ENCODE assay signal across 32 cellular contexts in the genomic region with DNA sequence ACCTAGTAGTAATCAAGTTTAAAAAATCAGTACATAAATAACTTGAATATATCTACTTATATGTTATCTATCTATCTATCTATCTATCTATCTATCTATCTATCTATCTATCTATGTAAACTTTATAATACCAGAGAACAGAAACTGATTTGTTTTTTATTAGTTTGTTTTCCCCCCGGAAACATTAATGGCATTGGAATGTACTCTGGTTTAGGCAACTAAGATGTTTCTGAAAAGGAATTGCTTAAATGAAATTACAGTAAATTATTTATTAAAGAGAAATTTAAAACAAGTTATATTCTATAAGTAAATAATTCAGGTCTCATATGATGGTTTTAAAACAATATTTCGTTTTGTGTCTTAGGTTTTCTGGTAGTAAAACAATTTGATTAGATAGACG.
DNase-seq lines count a peak whose midpoint lies in the region; ATAC-seq, FAIRE-seq and TF ChIP-seq lines count a peak whose summit lies in the region.
"Had no signal": no experiment of that assay in that cellular context is flagged by ENCODE, and none has a peak within 500 bp of the region (broad histone marks: within the 10 kb centered on the region; RNA-seq: fewer than 3 reads in every experiment).

No MANE protein-coding gene starts in this region.

- no peak overlapping the region for H3K4me3 Mint-ChIP-seq in Caco-2 (ENCODE audit: unreplicated experiment)
- H3K4me3 Mint-ChIP-seq: activated CD4-positive, alpha-beta memory T cell treated with anti-CD3 and anti-CD28 coated beads, Interleukin-2, amount 10 ng/mL, durations not matched to agents 7 days and 5 days; activated naive CD4-positive, alpha-beta T cell treated with anti-CD3 and anti-CD28 coated beads for 36 hours; B cell; CD4-positive, alpha-beta memory T cell; natural killer cell treated with Interleukin-12 subunit alpha and Interleukin-12 subunit beta and Interleukin-15 and Interleukin-18, amount 100 ng/mL, for 72 hours; stimulated activated effector memory CD8-positive, alpha-beta T cell treated with anti-CD3 and anti-CD28 coated beads, Interleukin-12 subunit alpha, Interleukin-12 subunit beta, amount 100 ng/mL, for 72 hours; T-helper 17 cell; type B pancreatic cell had no signal

- no peaks in the 10 kb centered on the region for H3K79me2 ChIP-seq in GM23248 (ENCODE audit: insufficient read depth)

- peaks cover 24% of the 10 kb centered on the region for H3F3A ChIP-seq in GM23248 (ENCODE audit: insufficient read depth)

- DNase-seq in GM23248 (peak; percentile 22), SJSA1 (ENCODE audit: low read depth in 1 of 2, low spot score in 2 of 2) (no peak), epithelial cell of prostate (ENCODE audit: low read depth, low spot score) (no peak), kidney (no peak), HuH-7 (ENCODE audit: low spot score) (no peak), Caco-2 (no peak), GM10248 (ENCODE audit: extremely low spot score) (no peak)
- DNase-seq: ACHN; activated CD4-positive, alpha-beta memory T cell treated with anti-CD3 and anti-CD28 coated beads, Interleukin-2, amount 10 ng/mL, durations not matched to agents 7 days and 5 days; activated CD8-positive, alpha-beta memory T cell treated with anti-CD3 and anti-CD28 coated beads, Interleukin-2, amount 50 U/mL, for 4 hours; activated naive CD4-positive, alpha-beta T cell treated with anti-CD3 and anti-CD28 coated beads for 36 hours; amniotic stem cell; CD4-positive, alpha-beta memory T cell; DMS 273 treated with DMSO at 0.1 percent for 48 hours; effector CD4-positive, alpha-beta T cell; Kasumi-1; left cardiac atrium; mucosa of descending colon; MV-4-11; NCI-H82; sigmoid colon; substantia nigra; T-helper 17 cell had no signal

- 51 to 52% methylated on average over 3 of the region's 3 CpGs for WGBS in GM23248 (ENCODE audit: low coverage in 1 of 2, low lambda C conversion rate in 2 of 2, missing lambda C conversion rate in 2 of 2), 2 experiments

- TF ChIP-seq CTCF in kidney (IDR thresholded peaks at IDR 0.05; ENCODE audit: borderline replicate concordance, extremely low read depth, insufficient read depth) (no peak), Caco-2 (IDR thresholded peaks at IDR 0.05; ENCODE audit: insufficient read depth in 1 of 2, low read depth in 1 of 2, low read length in 1 of 2, severe bottlenecking in 1 of 2, unreplicated experiment in 1 of 2) (no peak), GM10248 (IDR thresholded peaks at IDR 0.05; ENCODE audit: control extremely low read depth, extremely low read depth, low read depth, missing control alignments) (no peak)

- H3K4me1 ChIP-seq in GM23248 (ENCODE audit: insufficient read depth) (peaks cover 47% of the 10 kb centered on the region), SJSA1 (replicated peaks) (peaks cover 15% of the 10 kb centered on the region), kidney (ENCODE audit: control insufficient read depth in 1 of 2, insufficient read depth in 1 of 2, low read depth in 1 of 2, low read length in 2 of 2) (no peaks in the 10 kb centered on the region), Caco-2 (no peaks in the 10 kb centered on the region)

- no peaks in the 10 kb centered on the region for H3K9me3 ChIP-seq in GM23248 (ENCODE audit: low read depth)
- H3K9me3 ChIP-seq in SJSA1 (replicated peaks) = no peaks in the 10 kb centered on the region
- H3K9me3 ChIP-seq in kidney (ENCODE audit: control insufficient read depth in 1 of 2, low read length in 2 of 2) = no peaks in the 10 kb centered on the region
- H3K9me3 ChIP-seq in Caco-2 = no peaks in the 10 kb centered on the region
- H3K9me3 ChIP-seq: mucosa of descending colon, sigmoid colon had no signal

- no peaks in the 10 kb centered on the region for H3K27me3 ChIP-seq in GM23248 (replicated peaks; ENCODE audit: insufficient read depth)
- no peaks in the 10 kb centered on the region for H3K27me3 ChIP-seq in SJSA1 (replicated peaks)
- H3K27me3 ChIP-seq in Caco-2 (replicated peaks; ENCODE audit: control insufficient read depth, insufficient read depth, low read length) = no peaks in the 10 kb centered on the region
- H3K27me3 ChIP-seq: sigmoid colon had no signal

- no peak overlapping the region for H2AFZ ChIP-seq in GM23248

- H3K27me3 Mint-ChIP-seq in Caco-2 (ENCODE audit: insufficient read depth, unreplicated experiment) = no peaks in the 10 kb centered on the region
- H3K27me3 Mint-ChIP-seq: activated CD4-positive, alpha-beta memory T cell treated with anti-CD3 and anti-CD28 coated beads, Interleukin-2, amount 10 ng/mL, durations not matched to agents 7 days and 5 days; B cell; CD4-positive, alpha-beta memory T cell; natural killer cell treated with Interleukin-12 subunit alpha and Interleukin-12 subunit beta and Interleukin-15 and Interleukin-18, amount 100 ng/mL, for 72 hours; T-helper 17 cell; type B pancreatic cell had no signal

- no peak overlapping the region for H3K27ac Mint-ChIP-seq in Caco-2 (ENCODE audit: unreplicated experiment)
- H3K27ac Mint-ChIP-seq: activated CD4-positive, alpha-beta memory T cell treated with anti-CD3 and anti-CD28 coated beads, Interleukin-2, amount 10 ng/mL, durations not matched to agents 7 days and 5 days; activated naive CD4-positive, alpha-beta T cell treated with anti-CD3 and anti-CD28 coated beads for 36 hours; B cell; CD4-positive, alpha-beta memory T cell; natural killer cell treated with Interleukin-12 subunit alpha and Interleukin-12 subunit beta and Interleukin-15 and Interleukin-18, amount 100 ng/mL, for 72 hours; stimulated activated effector memory CD8-positive, alpha-beta T cell treated with anti-CD3 and anti-CD28 coated beads, Interleukin-12 subunit alpha, Interleukin-12 subunit beta, amount 100 ng/mL, for 72 hours; T-helper 17 cell; type B pancreatic cell had no signal

- H3K36me3 ChIP-seq in GM23248 (ENCODE audit: low read depth) (no peaks in the 10 kb centered on the region), SJSA1 (no peaks in the 10 kb centered on the region), kidney (ENCODE audit: control insufficient read depth in 1 of 2, insufficient read depth in 2 of 2, low read length in 2 of 2) (no peaks in the 10 kb centered on the region), Caco-2 (ENCODE audit: control insufficient read depth, insufficient read depth, low read length) (no peaks in the 10 kb centered on the region)
- H3K36me3 ChIP-seq: sigmoid colon had no signal

- BruUV-seq in Caco-2 (replicated peaks; lab: Mats Ljungman, UMichigan) = no TSS peak

- H3K9me3 Mint-ChIP-seq in Caco-2 (ENCODE audit: unreplicated experiment) = no peaks in the 10 kb centered on the region
- H3K9me3 Mint-ChIP-seq: activated CD4-positive, alpha-beta memory T cell treated with anti-CD3 and anti-CD28 coated beads, Interleukin-2, amount 10 ng/mL, durations not matched to agents 7 days and 5 days; type B pancreatic cell had no signal

- no peaks in the 10 kb centered on the region for H4K20me1 ChIP-seq in GM23248 (ENCODE audit: insufficient read depth)

- CTCF ChIA-PET in Caco-2 (lab: Charles Lee) (no interaction called here), GM10248 (lab: Yijun Ruan, JAX) (no interaction called here)

- H3K36me3 Mint-ChIP-seq in Caco-2 (ENCODE audit: insufficient read depth, unreplicated experiment) = no peaks in the 10 kb centered on the region
- H3K36me3 Mint-ChIP-seq: CD4-positive, alpha-beta memory T cell; natural killer cell treated with Interleukin-12 subunit alpha and Interleukin-12 subunit beta and Interleukin-15 and Interleukin-18, amount 100 ng/mL, for 72 hours; stimulated activated effector memory CD8-positive, alpha-beta T cell treated with anti-CD3 and anti-CD28 coated beads, Interleukin-12 subunit alpha, Interleukin-12 subunit beta, amount 100 ng/mL, for 72 hours; type B pancreatic cell had no signal

- intact Hi-C loops in kidney (cut with DNase I) = no loop called here
- intact Hi-C loops in Caco-2 (cut with micrococcal nuclease; ENCODE audit: unreplicated experiment) = no loop called here

- H3K4me1 Mint-ChIP-seq in Caco-2 (ENCODE audit: low read depth, unreplicated experiment) = no peaks in the 10 kb centered on the region
- H3K4me1 Mint-ChIP-seq: activated CD4-positive, alpha-beta memory T cell treated with anti-CD3 and anti-CD28 coated beads, Interleukin-2, amount 10 ng/mL, durations not matched to agents 7 days and 5 days; B cell; CD4-positive, alpha-beta memory T cell; stimulated activated effector memory CD8-positive, alpha-beta T cell treated with anti-CD3 and anti-CD28 coated beads, Interleukin-12 subunit alpha, Interleukin-12 subunit beta, amount 100 ng/mL, for 72 hours; T-helper 17 cell had no signal

- POLR2A ChIA-PET in Caco-2 (lab: Charles Lee) (no interaction called here), GM10248 (lab: Yijun Ruan, JAX) (no interaction called here)

- H3K4me3 ChIP-seq in GM23248 (no peak overlapping the region), SJSA1 (no peak overlapping the region), kidney (ENCODE audit: low read length in 2 of 2) (no peak overlapping the region), Caco-2 (ENCODE audit: low read depth, low read length) (no peak overlapping the region)
- H3K4me3 ChIP-seq: lung, mucosa of descending colon, sigmoid colon had no signal

- H3K27ac ChIP-seq in GM23248 = peak overlapping the region; percentile 98
- H3K27ac ChIP-seq in SJSA1 = peak overlapping the region; percentile 73
- peak overlapping the region; percentile 95 for H3K27ac ChIP-seq in epithelial cell of prostate
- H3K27ac ChIP-seq in kidney (ENCODE audit: low read depth in 2 of 2, low read length in 2 of 2) = no peak overlapping the region
- H3K27ac ChIP-seq: sigmoid colon had no signal

- in situ Hi-C loops in GM23248 (cut with MboI) = no loop called here

- ATAC-seq in HG03354 (IDR thresholded peaks at IDR 0.05; ENCODE audit: poor library complexity, severe bottlenecking, unreplicated experiment) = no peak
- ATAC-seq: HepG2; mucosa of descending colon; natural killer cell treated with Interleukin-12 subunit alpha and Interleukin-12 subunit beta and Interleukin-15 and Interleukin-18, amount 100 ng/mL, for 72 hours; stimulated activated effector memory CD8-positive, alpha-beta T cell treated with anti-CD3 and anti-CD28 coated beads, Interleukin-12 subunit alpha, Interleukin-12 subunit beta, amount 100 ng/mL, for 72 hours; T-helper 17 cell had no signal

- FAIRE-seq in kidney (lab: Jason Lieb, UNC) = peak; percentile 25
- FAIRE-seq: colon, GM12891, HepG2 had no signal

- H3K9me2 ChIP-seq in GM23248 (ENCODE audit: insufficient read depth) = no peaks in the 10 kb centered on the region

- H3K9ac ChIP-seq in GM23248 (peak overlapping the region; percentile 80), kidney (ENCODE audit: low read length in 2 of 2) (no peak overlapping the region)

- peak overlapping the region; percentile 34 for H3K4me2 ChIP-seq in GM23248 (ENCODE audit: unreplicated experiment)

Comparison
In these comparisons a context has a peak if more than half of its experiments do, and no peak if none do; other contexts are left out.
1. H3K27ac ChIP-seq: peak in GM23248 (single experiment), SJSA1 (single experiment) and epithelial cell of prostate (single experiment); none in kidney (0 of 2).